In genomic region chr1:40508375-40509341, GRCh38 we compare ENCODE assay signal across 8 cellular contexts. TPM values are rescaled to one million over a fixed set of nuclear protein-coding genes. Genes with fewer than 3 reads are reported as not detected.
DNase-seq lines count a peak whose midpoint lies in the region; ATAC-seq lines count a peak whose summit lies in the region.

Gene EXO5, plus strand, starts transcription at chr1:40508767. Its CDS starts 5,778 bp downstream, at chr1:40514545.

- no peaks in the 10 kb centered on the region for H3K27me3 Mint-ChIP-seq in activated CD4-positive, alpha-beta T cell treated with anti-CD3 and anti-CD28 coated beads, Interleukin-2, amount 10 ng/mL, durations not matched to agents 7 days and 5 days

- peaks cover 67% of the 10 kb centered on the region for H3K36me3 Mint-ChIP-seq in activated CD4-positive, alpha-beta T cell treated with anti-CD3 and anti-CD28 coated beads, Interleukin-2, amount 10 ng/mL, durations not matched to agents 7 days and 5 days (ENCODE audit: low read depth)

- H3K4me1 Mint-ChIP-seq in activated CD4-positive, alpha-beta T cell treated with anti-CD3 and anti-CD28 coated beads, Interleukin-2, amount 10 ng/mL, durations not matched to agents 7 days and 5 days = peaks cover 17% of the 10 kb centered on the region

- POLR2A ChIA-PET in activated CD4-positive, alpha-beta T cell treated with anti-CD3 and anti-CD28 coated beads, Interleukin-2, amount 10 ng/mL, durations not matched to agents 7 days and 5 days (lab: Charles Lee) = interaction anchor here (1.4 to 1.8 kb wide), 2 partner anchors 23 to 31 kb away, joined by 4 to 6 read pairs; partner anchors contain the start of gene ZNF684

- peak within 1 kb of the TSS; percentile 76 for H3K4me3 Mint-ChIP-seq in activated CD4-positive, alpha-beta T cell treated with anti-CD3 and anti-CD28 coated beads, Interleukin-2, amount 10 ng/mL, durations not matched to agents 7 days and 5 days

- peak within 1 kb of the TSS; percentile 91 for H3K27ac Mint-ChIP-seq in activated CD4-positive, alpha-beta T cell treated with anti-CD3 and anti-CD28 coated beads, Interleukin-2, amount 10 ng/mL, durations not matched to agents 7 days and 5 days

- CTCF ChIA-PET in activated CD4-positive, alpha-beta T cell treated with anti-CD3 and anti-CD28 coated beads, Interleukin-2, amount 10 ng/mL, durations not matched to agents 7 days and 5 days (lab: Charles Lee) = interaction anchor here (0.8 to 2.4 kb wide), 4 partner anchors 10 to 30 kb away, joined by 3 to 7 read pairs (median 4); partner anchors contain the start of gene ZNF684

- H3K9me3 Mint-ChIP-seq in activated CD4-positive, alpha-beta T cell treated with anti-CD3 and anti-CD28 coated beads, Interleukin-2, amount 10 ng/mL, durations not matched to agents 7 days and 5 days = peaks cover 38% of the 10 kb centered on the region

- peak; percentile 29 for DNase-seq in SIG-M5 treated with dmso at 0.1 percent for 504 hours (lab: John Stamatoyannopoulos, UW; ENCODE audit: unreplicated experiment)
- no peak for DNase-seq in SIG-M5 (lab: John Stamatoyannopoulos, UW)
- DNase-seq in NCI-H460 (ENCODE audit: extremely low read depth, low read depth) = peak; percentile 21
- DNase-seq in activated CD4-positive, alpha-beta T cell treated with anti-CD3 and anti-CD28 coated beads, Interleukin-2, amount 10 ng/mL, durations not matched to agents 7 days and 5 days = peak; percentile 85
- DNase-seq in cortex of kidney (lab: John Stamatoyannopoulos, UW) = peak; percentile 20
- DNase-seq in left kidney (ENCODE audit: low read depth, low spot score) = peak; percentile 93
- DNase-seq in stimulated activated CD4-positive, alpha-beta T cell treated with anti-CD3 and anti-CD28 coated beads, Interleukin-1b, Interleukin-23, amount 100 ng/mL, for 48 hours = peak; percentile 89

- peak; percentile 82 for ATAC-seq in HG03108 (IDR thresholded peaks at IDR 0.05; ENCODE audit: unreplicated experiment)

RNA-seq across cellular contexts. Expression of gene EXO5, which starts in this region (rescaled TPM):
- total RNA-seq in NCI-H460 (2014; rRNA removed; shearing (Covaris generic)) = 3.3 and 3.9 TPM in 2 replicates
- 3.5 and 7.3 TPM in 2 replicates for polyA plus RNA-seq in NCI-H460 (2014; cell fraction: nucleus; rRNA removed)
- total RNA-seq in activated CD4-positive, alpha-beta T cell treated with anti-CD3 and anti-CD28 coated beads, Interleukin-2, amount 10 ng/mL, durations not matched to agents 7 days and 5 days = 10 to 100 TPM; 16.3 to 16.8 TPM
